In the genomic region with DNA sequence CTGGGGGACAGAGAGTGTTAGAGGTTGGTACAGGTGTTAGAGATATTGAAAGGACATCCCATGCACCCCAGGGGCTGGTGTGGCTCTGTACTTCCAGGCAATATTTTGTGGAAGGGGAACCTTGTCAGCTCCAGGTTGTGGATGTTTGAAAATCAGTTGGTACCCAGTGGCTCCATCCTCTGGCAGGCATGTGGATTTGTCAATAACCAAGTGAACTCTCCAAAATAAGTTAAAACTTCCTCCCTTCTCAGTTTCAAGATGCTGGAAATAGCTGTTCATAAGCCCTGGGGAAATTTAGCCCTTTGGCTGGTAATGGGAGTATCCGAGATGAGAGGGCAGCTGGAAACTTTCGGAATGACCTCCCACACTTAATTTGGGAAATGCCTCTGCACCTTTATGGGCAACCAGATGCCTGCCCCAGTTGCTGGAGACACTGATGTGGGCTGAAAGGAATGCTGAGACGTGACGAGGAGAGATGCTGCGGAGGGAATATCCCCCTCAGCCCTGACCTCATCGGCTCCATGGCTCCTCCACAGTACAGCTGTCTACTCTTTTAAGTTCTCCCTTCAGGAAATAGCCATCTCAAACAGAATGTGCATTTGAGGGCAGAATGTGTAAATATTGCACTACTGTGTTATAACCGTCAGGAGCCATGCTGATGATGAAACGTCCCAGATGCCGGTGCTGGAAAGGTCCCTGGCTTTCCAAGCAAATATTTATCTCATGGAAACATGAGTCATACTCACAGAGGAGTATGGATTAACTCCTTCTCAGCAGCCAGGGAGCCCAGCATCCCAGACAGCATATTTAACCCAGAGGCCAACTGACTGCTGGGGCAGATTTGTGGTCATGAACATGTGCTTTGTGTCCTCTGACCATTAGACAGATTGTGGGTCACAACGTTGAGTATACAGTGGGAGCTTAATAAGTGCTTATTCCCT, we compare ENCODE assay signal across 1 cellular context.
TF ChIP-seq lines count a peak whose summit lies in the region.

No MANE protein-coding gene starts in this region.

TF ChIP-seq in HepG2, 621 proteins besides CTCF, POLR2A, EP300 and RAD21 (continued from another document and continues in another):
- TF ChIP-seq, protein P1, sequence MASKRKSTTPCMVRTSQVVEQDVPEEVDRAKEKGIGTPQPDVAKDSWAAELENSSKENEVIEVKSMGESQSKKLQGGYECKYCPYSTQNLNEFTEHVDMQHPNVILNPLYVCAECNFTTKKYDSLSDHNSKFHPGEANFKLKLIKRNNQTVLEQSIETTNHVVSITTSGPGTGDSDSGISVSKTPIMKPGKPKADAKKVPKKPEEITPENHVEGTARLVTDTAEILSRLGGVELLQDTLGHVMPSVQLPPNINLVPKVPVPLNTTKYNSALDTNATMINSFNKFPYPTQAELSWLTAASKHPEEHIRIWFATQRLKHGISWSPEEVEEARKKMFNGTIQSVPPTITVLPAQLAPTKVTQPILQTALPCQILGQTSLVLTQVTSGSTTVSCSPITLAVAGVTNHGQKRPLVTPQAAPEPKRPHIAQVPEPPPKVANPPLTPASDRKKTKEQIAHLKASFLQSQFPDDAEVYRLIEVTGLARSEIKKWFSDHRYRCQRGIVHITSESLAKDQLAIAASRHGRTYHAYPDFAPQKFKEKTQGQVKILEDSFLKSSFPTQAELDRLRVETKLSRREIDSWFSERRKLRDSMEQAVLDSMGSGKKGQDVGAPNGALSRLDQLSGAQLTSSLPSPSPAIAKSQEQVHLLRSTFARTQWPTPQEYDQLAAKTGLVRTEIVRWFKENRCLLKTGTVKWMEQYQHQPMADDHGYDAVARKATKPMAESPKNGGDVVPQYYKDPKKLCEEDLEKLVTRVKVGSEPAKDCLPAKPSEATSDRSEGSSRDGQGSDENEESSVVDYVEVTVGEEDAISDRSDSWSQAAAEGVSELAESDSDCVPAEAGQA (IDR thresholded peaks at IDR 0.05; ENCODE audit: low read depth), result peak; percentile 79; the same call in 1 of the 2 replicates
- TF ChIP-seq, protein P1 (CRISPR knock-in tag; IDR thresholded peaks at IDR 0.05; ENCODE audit: borderline replicate concordance), result no peak; the same call in 1 of the 2 replicates
- peak; percentile 95 for TF ChIP-seq IRF2 (CRISPR knock-in tag; IDR thresholded peaks at IDR 0.05)
- peak; percentile 55; the same call in 1 of the 2 replicates for TF ChIP-seq ZNF563 (CRISPR knock-in tag; IDR thresholded peaks at IDR 0.05)
- no peak for TF ChIP-seq ZNF841 (CRISPR knock-in tag; IDR thresholded peaks at IDR 0.05; ENCODE audit: borderline replicate concordance)
- TF ChIP-seq CREM (IDR thresholded peaks at IDR 0.05), result peak; percentile 94
- TF ChIP-seq CREM (CRISPR knock-in tag; IDR thresholded peaks at IDR 0.05), result no peak
- TF ChIP-seq ELF4 (CRISPR knock-in tag; IDR thresholded peaks at IDR 0.05; ENCODE audit: borderline replicate concordance), result no peak
- TF ChIP-seq MIER2 (CRISPR knock-in tag; IDR thresholded peaks at IDR 0.05), result peak; percentile 75; the same call in 1 of the 2 replicates
- TF ChIP-seq KLF6 (CRISPR knock-in tag; IDR thresholded peaks at IDR 0.05), result no peak; the same call in 1 of the 2 replicates
- peak; percentile 49; the same call in 1 of the 2 replicates for TF ChIP-seq ZNF317 (CRISPR knock-in tag; IDR thresholded peaks at IDR 0.05)
- peak; percentile 80; the same call in 1 of the 2 replicates for TF ChIP-seq ZNF569 (CRISPR knock-in tag; IDR thresholded peaks at IDR 0.05; ENCODE audit: borderline replicate concordance)
- TF ChIP-seq SMYD3 (CRISPR knock-in tag; IDR thresholded peaks at IDR 0.05), result no peak
- TF ChIP-seq ZNF12 (CRISPR knock-in tag; IDR thresholded peaks at IDR 0.05), result peak; percentile 59; the same call in 1 of the 2 replicates
- no peak for TF ChIP-seq RFX1 (IDR thresholded peaks at IDR 0.05)
- TF ChIP-seq MED13 (CRISPR knock-in tag; IDR thresholded peaks at IDR 0.05), result peak; percentile 73; the same call in 1 of the 2 replicates
- TF ChIP-seq, protein P2, sequence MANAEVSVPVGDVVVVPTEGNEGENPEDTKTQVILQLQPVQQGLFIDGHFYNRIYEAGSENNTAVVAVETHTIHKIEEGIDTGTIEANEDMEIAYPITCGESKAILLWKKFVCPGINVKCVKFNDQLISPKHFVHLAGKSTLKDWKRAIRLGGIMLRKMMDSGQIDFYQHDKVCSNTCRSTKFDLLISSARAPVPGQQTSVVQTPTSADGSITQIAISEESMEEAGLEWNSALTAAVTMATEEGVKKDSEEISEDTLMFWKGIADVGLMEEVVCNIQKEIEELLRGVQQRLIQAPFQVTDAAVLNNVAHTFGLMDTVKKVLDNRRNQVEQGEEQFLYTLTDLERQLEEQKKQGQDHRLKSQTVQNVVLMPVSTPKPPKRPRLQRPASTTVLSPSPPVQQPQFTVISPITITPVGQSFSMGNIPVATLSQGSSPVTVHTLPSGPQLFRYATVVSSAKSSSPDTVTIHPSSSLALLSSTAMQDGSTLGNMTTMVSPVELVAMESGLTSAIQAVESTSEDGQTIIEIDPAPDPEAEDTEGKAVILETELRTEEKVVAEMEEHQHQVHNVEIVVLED (CRISPR knock-in tag; IDR thresholded peaks at IDR 0.05; ENCODE audit: borderline replicate concordance), result peak; percentile 32; the same call in 1 of the 2 replicates
- peak; percentile 75; the same call in 1 of the 2 replicates for TF ChIP-seq HMG20B (CRISPR knock-in tag; conservative IDR thresholded peaks at IDR 0.05)
- TF ChIP-seq, protein P3, sequence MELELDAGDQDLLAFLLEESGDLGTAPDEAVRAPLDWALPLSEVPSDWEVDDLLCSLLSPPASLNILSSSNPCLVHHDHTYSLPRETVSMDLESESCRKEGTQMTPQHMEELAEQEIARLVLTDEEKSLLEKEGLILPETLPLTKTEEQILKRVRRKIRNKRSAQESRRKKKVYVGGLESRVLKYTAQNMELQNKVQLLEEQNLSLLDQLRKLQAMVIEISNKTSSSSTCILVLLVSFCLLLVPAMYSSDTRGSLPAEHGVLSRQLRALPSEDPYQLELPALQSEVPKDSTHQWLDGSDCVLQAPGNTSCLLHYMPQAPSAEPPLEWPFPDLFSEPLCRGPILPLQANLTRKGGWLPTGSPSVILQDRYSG (CRISPR knock-in tag; IDR thresholded peaks at IDR 0.05), result no peak
- TF ChIP-seq SRSF9 (IDR thresholded peaks at IDR 0.05; ENCODE audit: borderline replicate concordance, insufficient read depth, low read depth, low read length, poor library complexity, severe bottlenecking), result no peak
- peak; percentile 82 for TF ChIP-seq ZNF629 (CRISPR knock-in tag; conservative IDR thresholded peaks at IDR 0.05)
- peak; percentile 33; the same call in 1 of the 2 replicates for TF ChIP-seq SIN3B (IDR thresholded peaks at IDR 0.05; ENCODE audit: low read length)
- peak; percentile 20; the same call in 1 of the 2 replicates for TF ChIP-seq MBD4 (IDR thresholded peaks at IDR 0.05; ENCODE audit: borderline replicate concordance, low read length)
- TF ChIP-seq JUN (CRISPR knock-in tag; IDR thresholded peaks at IDR 0.05), result peak; percentile 99
- TF ChIP-seq ZNF598 (CRISPR knock-in tag; IDR thresholded peaks at IDR 0.05; ENCODE audit: borderline replicate concordance), result no peak
- TF ChIP-seq ZNF33A (CRISPR knock-in tag; IDR thresholded peaks at IDR 0.05; ENCODE audit: borderline replicate concordance), result peak; percentile 69; the same call in 1 of the 2 replicates
- peak; percentile 95 for TF ChIP-seq FOXO1 (CRISPR knock-in tag; IDR thresholded peaks at IDR 0.05)
- TF ChIP-seq MATR3 (CRISPR knock-in tag; IDR thresholded peaks at IDR 0.05), result no peak
- TF ChIP-seq, protein P4, sequence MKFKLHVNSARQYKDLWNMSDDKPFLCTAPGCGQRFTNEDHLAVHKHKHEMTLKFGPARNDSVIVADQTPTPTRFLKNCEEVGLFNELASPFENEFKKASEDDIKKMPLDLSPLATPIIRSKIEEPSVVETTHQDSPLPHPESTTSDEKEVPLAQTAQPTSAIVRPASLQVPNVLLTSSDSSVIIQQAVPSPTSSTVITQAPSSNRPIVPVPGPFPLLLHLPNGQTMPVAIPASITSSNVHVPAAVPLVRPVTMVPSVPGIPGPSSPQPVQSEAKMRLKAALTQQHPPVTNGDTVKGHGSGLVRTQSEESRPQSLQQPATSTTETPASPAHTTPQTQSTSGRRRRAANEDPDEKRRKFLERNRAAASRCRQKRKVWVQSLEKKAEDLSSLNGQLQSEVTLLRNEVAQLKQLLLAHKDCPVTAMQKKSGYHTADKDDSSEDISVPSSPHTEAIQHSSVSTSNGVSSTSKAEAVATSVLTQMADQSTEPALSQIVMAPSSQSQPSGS (CRISPR knock-in tag; IDR thresholded peaks at IDR 0.05), result peak; percentile 99
- peak; percentile 49 for TF ChIP-seq SMC3 (IDR thresholded peaks at IDR 0.05; ENCODE audit: low read length)
- TF ChIP-seq, protein P5, sequence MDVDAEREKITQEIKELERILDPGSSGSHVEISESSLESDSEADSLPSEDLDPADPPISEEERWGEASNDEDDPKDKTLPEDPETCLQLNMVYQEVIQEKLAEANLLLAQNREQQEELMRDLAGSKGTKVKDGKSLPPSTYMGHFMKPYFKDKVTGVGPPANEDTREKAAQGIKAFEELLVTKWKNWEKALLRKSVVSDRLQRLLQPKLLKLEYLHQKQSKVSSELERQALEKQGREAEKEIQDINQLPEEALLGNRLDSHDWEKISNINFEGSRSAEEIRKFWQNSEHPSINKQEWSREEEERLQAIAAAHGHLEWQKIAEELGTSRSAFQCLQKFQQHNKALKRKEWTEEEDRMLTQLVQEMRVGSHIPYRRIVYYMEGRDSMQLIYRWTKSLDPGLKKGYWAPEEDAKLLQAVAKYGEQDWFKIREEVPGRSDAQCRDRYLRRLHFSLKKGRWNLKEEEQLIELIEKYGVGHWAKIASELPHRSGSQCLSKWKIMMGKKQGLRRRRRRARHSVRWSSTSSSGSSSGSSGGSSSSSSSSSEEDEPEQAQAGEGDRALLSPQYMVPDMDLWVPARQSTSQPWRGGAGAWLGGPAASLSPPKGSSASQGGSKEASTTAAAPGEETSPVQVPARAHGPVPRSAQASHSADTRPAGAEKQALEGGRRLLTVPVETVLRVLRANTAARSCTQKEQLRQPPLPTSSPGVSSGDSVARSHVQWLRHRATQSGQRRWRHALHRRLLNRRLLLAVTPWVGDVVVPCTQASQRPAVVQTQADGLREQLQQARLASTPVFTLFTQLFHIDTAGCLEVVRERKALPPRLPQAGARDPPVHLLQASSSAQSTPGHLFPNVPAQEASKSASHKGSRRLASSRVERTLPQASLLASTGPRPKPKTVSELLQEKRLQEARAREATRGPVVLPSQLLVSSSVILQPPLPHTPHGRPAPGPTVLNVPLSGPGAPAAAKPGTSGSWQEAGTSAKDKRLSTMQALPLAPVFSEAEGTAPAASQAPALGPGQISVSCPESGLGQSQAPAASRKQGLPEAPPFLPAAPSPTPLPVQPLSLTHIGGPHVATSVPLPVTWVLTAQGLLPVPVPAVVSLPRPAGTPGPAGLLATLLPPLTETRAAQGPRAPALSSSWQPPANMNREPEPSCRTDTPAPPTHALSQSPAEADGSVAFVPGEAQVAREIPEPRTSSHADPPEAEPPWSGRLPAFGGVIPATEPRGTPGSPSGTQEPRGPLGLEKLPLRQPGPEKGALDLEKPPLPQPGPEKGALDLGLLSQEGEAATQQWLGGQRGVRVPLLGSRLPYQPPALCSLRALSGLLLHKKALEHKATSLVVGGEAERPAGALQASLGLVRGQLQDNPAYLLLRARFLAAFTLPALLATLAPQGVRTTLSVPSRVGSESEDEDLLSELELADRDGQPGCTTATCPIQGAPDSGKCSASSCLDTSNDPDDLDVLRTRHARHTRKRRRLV (CRISPR knock-in tag; IDR thresholded peaks at IDR 0.05), result peak; percentile 26; the same call in 1 of the 2 replicates
- TF ChIP-seq ZNF124 (CRISPR knock-in tag; IDR thresholded peaks at IDR 0.05), result peak; percentile 85; the same call in 1 of the 2 replicates
- peak; percentile 99 for TF ChIP-seq FOXA3 (CRISPR knock-in tag; IDR thresholded peaks at IDR 0.05)
- TF ChIP-seq ESRRA (CRISPR knock-in tag; IDR thresholded peaks at IDR 0.05; ENCODE audit: low read depth), result 0 out of 2 replicates have a peak, but pooled peaks have one; percentile 63
- peak; percentile 96 for TF ChIP-seq SOX5 (CRISPR knock-in tag; IDR thresholded peaks at IDR 0.05; ENCODE audit: borderline replicate concordance)
- peak; percentile 77; the same call in 1 of the 2 replicates for TF ChIP-seq KLF9 (CRISPR knock-in tag; IDR thresholded peaks at IDR 0.05; ENCODE audit: low read depth)
- TF ChIP-seq, protein P6, sequence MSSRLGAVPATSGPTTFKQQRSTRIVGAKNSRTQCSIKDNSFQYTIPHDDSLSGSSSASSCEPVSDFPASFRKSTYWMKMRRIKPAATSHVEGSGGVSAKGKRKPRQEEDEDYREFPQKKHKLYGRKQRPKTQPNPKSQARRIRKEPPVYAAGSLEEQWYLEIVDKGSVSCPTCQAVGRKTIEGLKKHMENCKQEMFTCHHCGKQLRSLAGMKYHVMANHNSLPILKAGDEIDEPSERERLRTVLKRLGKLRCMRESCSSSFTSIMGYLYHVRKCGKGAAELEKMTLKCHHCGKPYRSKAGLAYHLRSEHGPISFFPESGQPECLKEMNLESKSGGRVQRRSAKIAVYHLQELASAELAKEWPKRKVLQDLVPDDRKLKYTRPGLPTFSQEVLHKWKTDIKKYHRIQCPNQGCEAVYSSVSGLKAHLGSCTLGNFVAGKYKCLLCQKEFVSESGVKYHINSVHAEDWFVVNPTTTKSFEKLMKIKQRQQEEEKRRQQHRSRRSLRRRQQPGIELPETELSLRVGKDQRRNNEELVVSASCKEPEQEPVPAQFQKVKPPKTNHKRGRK (CRISPR knock-in tag; IDR thresholded peaks at IDR 0.05), result no peak
- peak; percentile 98 for TF ChIP-seq ZNF614 (CRISPR knock-in tag; IDR thresholded peaks at IDR 0.05; ENCODE audit: borderline replicate concordance)
- 0 out of 2 replicates have a peak, but pooled peaks have one; percentile 27 for TF ChIP-seq ZNF337 (CRISPR knock-in tag; IDR thresholded peaks at IDR 0.05; ENCODE audit: borderline replicate concordance, low read depth)
- TF ChIP-seq, protein P7, sequence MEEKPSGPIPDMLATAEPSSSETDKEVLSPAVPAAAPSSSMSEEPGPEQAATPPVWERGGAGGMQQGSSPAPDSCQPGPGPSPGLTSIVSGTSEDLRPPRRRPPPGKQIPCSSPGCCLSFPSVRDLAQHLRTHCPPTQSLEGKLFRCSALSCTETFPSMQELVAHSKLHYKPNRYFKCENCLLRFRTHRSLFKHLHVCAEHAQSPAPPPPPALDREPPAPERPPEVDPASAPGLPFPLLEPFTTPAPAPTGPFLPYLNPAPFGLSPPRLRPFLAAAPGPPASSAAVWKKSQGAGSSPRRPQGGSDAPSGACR (CRISPR knock-in tag; IDR thresholded peaks at IDR 0.05), result peak; percentile 69; the same call in 1 of the 2 replicates
- 0 out of 2 replicates have a peak, but pooled peaks have one; percentile 6 for TF ChIP-seq KLF12 (CRISPR knock-in tag; IDR thresholded peaks at IDR 0.05; ENCODE audit: borderline replicate concordance)
- peak; percentile 99 for TF ChIP-seq JUND (CRISPR knock-in tag; IDR thresholded peaks at IDR 0.05)
